Comparison of ENCODE assay signal across 16 cellular contexts in the genomic region with DNA sequence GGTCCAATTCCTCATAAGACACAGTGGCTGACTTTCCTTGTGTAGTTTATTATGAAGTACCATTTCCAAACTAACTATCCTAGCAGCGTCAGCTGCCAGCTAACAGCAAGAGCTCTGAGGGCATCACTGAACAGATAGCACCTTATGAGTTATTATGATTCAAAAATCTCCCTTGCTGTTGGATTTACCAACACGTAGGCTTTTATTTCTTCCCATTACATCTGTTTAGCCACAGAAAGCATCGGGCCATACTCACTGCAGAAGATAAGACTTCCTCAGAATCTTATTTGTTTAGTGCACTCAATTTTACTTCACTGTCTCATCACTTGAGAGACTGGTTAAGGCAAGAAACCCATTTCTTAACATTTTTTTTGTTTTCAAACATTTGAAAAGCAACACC. TPM values are rescaled to one million over a fixed set of nuclear protein-coding genes. Genes with fewer than 3 reads are reported as not detected.
A peak's percentile ranks its signal among the peaks of the same experiment; 100 is the strongest.
DNase-seq lines count a peak whose midpoint lies in the region; ATAC-seq and TF ChIP-seq lines count a peak whose summit lies in the region.
"Had no signal": no experiment of that assay in that cellular context is flagged by ENCODE, and none has a peak within 500 bp of the region (broad histone marks: within the 10 kb centered on the region; RNA-seq: fewer than 3 reads in every experiment).

No MANE protein-coding gene starts in this region.

- H3K36me3 ChIP-seq in breast epithelium (no peaks in the 10 kb centered on the region), liver (ENCODE audit: control insufficient read depth in 4 of 4, insufficient read depth in 3 of 4, low read depth in 1 of 4, low read length in 3 of 4) (peaks cover 0 to 12% (median 0%) of the 10 kb centered on the region in 4 donors), MG63 (no peaks in the 10 kb centered on the region)
- H3K36me3 ChIP-seq in CD4-positive, alpha-beta memory T cell (ENCODE audit: insufficient read depth, low read length): no peaks in the 10 kb centered on the region
- H3K36me3 ChIP-seq: WERI-Rb-1 had no signal

- CTCF ChIA-PET in MCF 10A (lab: Yijun Ruan, JAX): interaction anchor here (0.6 to 2.1 kb wide), 3 partner anchors 77 to 85 kb away, joined by 3 to 7 read pairs (median 3); no protein-coding TSS in a partner anchor
- CTCF ChIA-PET in CD4-positive, alpha-beta memory T cell (lab: Charles Lee; ENCODE audit: partially characterized antibody): interaction anchor here (2.1 kb wide), 1 partner anchor 16 kb away, joined by 7 read pairs; a partner anchor contains a TSS

- no peaks in the 10 kb centered on the region for H3K27me3 Mint-ChIP-seq in MCF 10A (ENCODE audit: insufficient read depth, unreplicated experiment)
- H3K27me3 Mint-ChIP-seq in activated naive CD8-positive, alpha-beta T cell: peaks cover 4% of the 10 kb centered on the region
- H3K27me3 Mint-ChIP-seq in CD4-positive, alpha-beta memory T cell: peaks cover 3 to 5% of the 10 kb centered on the region in 2 donors

- BruUV-seq in MCF 10A (replicated peaks; lab: Mats Ljungman, UMichigan): TSS peak; percentile 41

- TF ChIP-seq POLR2A in breast epithelium (IDR thresholded peaks at IDR 0.05): no peak

- WGBS in liver: 46% methylated on average over 3 of the region's 3 CpGs

- POLR2A ChIA-PET in MCF 10A (lab: Yijun Ruan, JAX): interaction anchor here (0.6 to 7.1 kb wide), 17 partner anchors 11 to 345 kb away, joined by 3 to 153 read pairs (median 5); a partner anchor contains a TSS
- POLR2A ChIA-PET in CD4-positive, alpha-beta memory T cell (lab: Charles Lee; ENCODE audit: partially characterized antibody): no interaction called here

- H3K27ac Mint-ChIP-seq in MCF 10A (ENCODE audit: low read depth, unreplicated experiment): peak overlapping the region; percentile 29
- H3K27ac Mint-ChIP-seq in activated naive CD8-positive, alpha-beta T cell: peak overlapping the region; percentile 83
- H3K27ac Mint-ChIP-seq in CD4-positive, alpha-beta memory T cell: no peak overlapping the region

- H3K4me1 ChIP-seq in breast epithelium (no peaks in the 10 kb centered on the region), liver (ENCODE audit: control insufficient read depth in 4 of 4, insufficient read depth in 4 of 4, low read length in 3 of 4) (peaks cover 10 to 68% (median 39%) of the 10 kb centered on the region in 4 donors)
- H3K4me1 ChIP-seq in CD4-positive, alpha-beta memory T cell (ENCODE audit: insufficient read depth, low read length): peaks cover 4% of the 10 kb centered on the region

- no peak for TF ChIP-seq CTCF in MCF 10A (IDR thresholded peaks at IDR 0.05; ENCODE audit: unreplicated experiment)
- TF ChIP-seq CTCF in breast epithelium (IDR thresholded peaks at IDR 0.05): no peak
- no peak for TF ChIP-seq CTCF in liver (IDR thresholded peaks at IDR 0.05; ENCODE audit: low read depth, low read length, missing input control)

- H3K27me3 ChIP-seq in breast epithelium (no peaks in the 10 kb centered on the region), liver (ENCODE audit: control insufficient read depth in 4 of 4, insufficient read depth in 4 of 4, low read length in 3 of 4) (no peaks in the 10 kb centered on the region), MG63 (no peaks in the 10 kb centered on the region)
- no peaks in the 10 kb centered on the region for H3K27me3 ChIP-seq in CD4-positive, alpha-beta memory T cell (ENCODE audit: insufficient read depth, low read length)
- H3K27me3 ChIP-seq: dorsolateral prefrontal cortex had no signal

- no peak for ATAC-seq in HG03280 (IDR thresholded peaks at IDR 0.05; ENCODE audit: unreplicated experiment)
- ATAC-seq: HCT116 had no signal

- peaks cover 29% of the 10 kb centered on the region for H3K4me1 Mint-ChIP-seq in MCF 10A (ENCODE audit: insufficient read depth, unreplicated experiment)
- peaks cover 40% of the 10 kb centered on the region for H3K4me1 Mint-ChIP-seq in activated naive CD8-positive, alpha-beta T cell (ENCODE audit: low read depth)
- peaks cover 10 to 22% (median 15%) of the 10 kb centered on the region in 4 donors for H3K4me1 Mint-ChIP-seq in CD4-positive, alpha-beta memory T cell

- H3K27ac ChIP-seq in breast epithelium (no peak overlapping the region), liver (ENCODE audit: low read depth in 1 of 2, low read length in 2 of 2) (peak overlapping the region; percentile 73 to 90)
- H3K27ac ChIP-seq in CD4-positive, alpha-beta memory T cell (ENCODE audit: low read depth, low read length): no peak overlapping the region
- H3K27ac ChIP-seq: dorsolateral prefrontal cortex, WERI-Rb-1 had no signal

- H3K9ac ChIP-seq in liver (ENCODE audit: low read depth in 1 of 2, low read length in 2 of 2): no peak overlapping the region

- H3K4me3 ChIP-seq in breast epithelium (no peak overlapping the region), liver (ENCODE audit: low read depth in 1 of 3, low read length in 3 of 3) (no peak overlapping the region), MG63 (no peak overlapping the region)
- H3K4me3 ChIP-seq in CD4-positive, alpha-beta memory T cell (ENCODE audit: low read length in 2 of 2): no peak overlapping the region
- H3K4me3 ChIP-seq: dorsolateral prefrontal cortex had no signal

- no peaks in the 10 kb centered on the region for H3K9me3 Mint-ChIP-seq in MCF 10A (ENCODE audit: unreplicated experiment)
- H3K9me3 Mint-ChIP-seq in activated naive CD8-positive, alpha-beta T cell (ENCODE audit: low read depth): no peaks in the 10 kb centered on the region
- peaks cover 0 to 2% (median 0%) of the 10 kb centered on the region in 8 donors for H3K9me3 Mint-ChIP-seq in CD4-positive, alpha-beta memory T cell

- H3K9me3 ChIP-seq in breast epithelium (no peaks in the 10 kb centered on the region), liver (ENCODE audit: control insufficient read depth in 4 of 4, low read length in 3 of 4) (no peaks in the 10 kb centered on the region), MG63 (no peaks in the 10 kb centered on the region)
- no peaks in the 10 kb centered on the region for H3K9me3 ChIP-seq in CD4-positive, alpha-beta memory T cell (ENCODE audit: control insufficient read depth in 1 of 2, low read length in 2 of 2)

- DNase-seq in MCF 10A (ENCODE audit: unreplicated experiment): no peak
- DNase-seq in breast epithelium (ENCODE audit: low spot score in 2 of 2): no peak
- DNase-seq in activated gamma-delta T cell treated with Interleukin-2 at 50 U/mL for 16 hours: no peak
- no peak for DNase-seq in MG63
- no peak for DNase-seq in CD4-positive, alpha-beta memory T cell
- DNase-seq: activated naive CD4-positive, alpha-beta T cell; C1 segment of cervical spinal cord; dorsolateral prefrontal cortex; NCI-H1105 treated with DMSO at 0.1 percent for 48 hours; NCI-H2029 treated with DMSO at 0.1 percent for 48 hours; stimulated activated CD4-positive, alpha-beta T cell treated with anti-CD3 and anti-CD28 coated beads, Interleukin-2, amount 100 ng/mL, for 24 hours had no signal

- H3K4me3 Mint-ChIP-seq in MCF 10A (ENCODE audit: unreplicated experiment): peak overlapping the region; percentile 0
- peak overlapping the region; percentile 4 for H3K4me3 Mint-ChIP-seq in activated naive CD8-positive, alpha-beta T cell
- H3K4me3 Mint-ChIP-seq in CD4-positive, alpha-beta memory T cell: no peak overlapping the region

- H3K36me3 Mint-ChIP-seq in MCF 10A (ENCODE audit: insufficient read depth, unreplicated experiment): peaks cover 95% of the 10 kb centered on the region
- H3K36me3 Mint-ChIP-seq in activated naive CD8-positive, alpha-beta T cell: no peaks in the 10 kb centered on the region
- H3K36me3 Mint-ChIP-seq in CD4-positive, alpha-beta memory T cell: no peaks in the 10 kb centered on the region

- no peak for TF ChIP-seq RAD21 in liver (IDR thresholded peaks at IDR 0.05)

- intact Hi-C loops in MCF 10A (cut with micrococcal nuclease) (loop anchor here (2.0 kb wide), 1 partner anchor 75 kb away; no protein-coding TSS in a partner anchor), breast epithelium (cut with DNase I; ENCODE audit: low total_unique reads) (no loop called here)
- intact Hi-C loops in CD4-positive, alpha-beta memory T cell (cut with micrococcal nuclease): no loop called here

TF ChIP-seq in liver, 16 proteins besides CTCF, POLR2A, EP300 and RAD21:
- TF ChIP-seq RXRA (IDR thresholded peaks at IDR 0.05) (no peak), EGR1 (IDR thresholded peaks at IDR 0.05; ENCODE audit: low read depth in 2 of 2) (no peak), FOXA2 (IDR thresholded peaks at IDR 0.05) (no peak)
- TF ChIP-seq, protein P1, sequence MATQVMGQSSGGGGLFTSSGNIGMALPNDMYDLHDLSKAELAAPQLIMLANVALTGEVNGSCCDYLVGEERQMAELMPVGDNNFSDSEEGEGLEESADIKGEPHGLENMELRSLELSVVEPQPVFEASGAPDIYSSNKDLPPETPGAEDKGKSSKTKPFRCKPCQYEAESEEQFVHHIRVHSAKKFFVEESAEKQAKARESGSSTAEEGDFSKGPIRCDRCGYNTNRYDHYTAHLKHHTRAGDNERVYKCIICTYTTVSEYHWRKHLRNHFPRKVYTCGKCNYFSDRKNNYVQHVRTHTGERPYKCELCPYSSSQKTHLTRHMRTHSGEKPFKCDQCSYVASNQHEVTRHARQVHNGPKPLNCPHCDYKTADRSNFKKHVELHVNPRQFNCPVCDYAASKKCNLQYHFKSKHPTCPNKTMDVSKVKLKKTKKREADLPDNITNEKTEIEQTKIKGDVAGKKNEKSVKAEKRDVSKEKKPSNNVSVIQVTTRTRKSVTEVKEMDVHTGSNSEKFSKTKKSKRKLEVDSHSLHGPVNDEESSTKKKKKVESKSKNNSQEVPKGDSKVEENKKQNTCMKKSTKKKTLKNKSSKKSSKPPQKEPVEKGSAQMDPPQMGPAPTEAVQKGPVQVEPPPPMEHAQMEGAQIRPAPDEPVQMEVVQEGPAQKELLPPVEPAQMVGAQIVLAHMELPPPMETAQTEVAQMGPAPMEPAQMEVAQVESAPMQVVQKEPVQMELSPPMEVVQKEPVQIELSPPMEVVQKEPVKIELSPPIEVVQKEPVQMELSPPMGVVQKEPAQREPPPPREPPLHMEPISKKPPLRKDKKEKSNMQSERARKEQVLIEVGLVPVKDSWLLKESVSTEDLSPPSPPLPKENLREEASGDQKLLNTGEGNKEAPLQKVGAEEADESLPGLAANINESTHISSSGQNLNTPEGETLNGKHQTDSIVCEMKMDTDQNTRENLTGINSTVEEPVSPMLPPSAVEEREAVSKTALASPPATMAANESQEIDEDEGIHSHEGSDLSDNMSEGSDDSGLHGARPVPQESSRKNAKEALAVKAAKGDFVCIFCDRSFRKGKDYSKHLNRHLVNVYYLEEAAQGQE (IDR thresholded peaks at IDR 0.05): no peak

RNA-seq across cellular contexts. Expression of a gene that starts 16.2 kb away (rescaled TPM):
- 197 and 263 TPM in 2 replicates for total RNA-seq in MCF 10A (2022)
- total RNA-seq in breast epithelium: 10 to 100 TPM in 1 of 3 donors, 1 to 10 TPM in 1, under 1 TPM in 1; 0.80 to 51.8 (median 2.9) TPM
- 10 to 100 TPM; 85.2 to 92.0 TPM for total RNA-seq in liver
- 10 to 100 TPM; 57.8 to 89.4 TPM for polyA plus RNA-seq in liver
- total RNA-seq in MG63 (2014; rRNA removed; shearing (Covaris generic); ENCODE audit: low replicate concordance): 1.3 and 4.0 TPM in 2 replicates
- total RNA-seq in CD4-positive, alpha-beta memory T cell: not detected
- polyA plus RNA-seq in CD4-positive, alpha-beta memory T cell: not detected

Comparison
In these comparisons a context has a peak if more than half of its experiments do, and no peak if none do; other contexts are left out.
1. H3K27ac Mint-ChIP-seq: peak in MCF 10A (single experiment) and activated naive CD8-positive, alpha-beta T cell (single experiment); none in CD4-positive, alpha-beta memory T cell (0 of 7).
2. H3K4me3 Mint-ChIP-seq: peak in MCF 10A (single experiment) and activated naive CD8-positive, alpha-beta T cell (single experiment); none in CD4-positive, alpha-beta memory T cell (0 of 8).
3. H3K27ac ChIP-seq: peak in liver (2 of 2); none in breast epithelium (0 of 2) and CD4-positive, alpha-beta memory T cell (single experiment).